Comparison of ENCODE assay signal across 1 cellular context in the genomic region with DNA sequence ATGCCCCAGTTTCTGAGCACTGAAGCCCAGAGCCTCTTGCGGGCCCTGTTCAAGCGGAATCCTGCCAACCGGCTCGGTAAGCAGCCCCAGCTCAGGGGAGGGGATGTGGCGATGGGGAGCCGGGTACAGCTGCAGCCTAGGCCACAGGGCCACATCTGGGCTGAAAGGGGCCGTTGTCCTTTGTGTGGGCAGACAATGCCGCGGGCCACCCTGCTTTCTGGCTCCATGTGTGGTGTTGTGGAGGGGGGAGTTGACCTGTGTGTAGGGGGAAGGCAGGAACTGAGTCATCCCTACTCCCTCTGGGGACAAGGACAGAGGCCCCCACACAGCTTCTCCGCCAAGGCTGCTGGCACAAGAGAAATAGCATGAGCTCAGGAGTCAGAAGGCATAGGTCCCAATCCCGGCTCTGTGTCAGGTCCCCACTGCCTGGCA.
TF ChIP-seq lines count a peak whose summit lies in the region.

No MANE protein-coding gene starts in this region.

TF ChIP-seq in HEK293, 187 proteins besides CTCF, POLR2A, EP300 and RAD21 (continued from another document):
- TF ChIP-seq, protein P1, sequence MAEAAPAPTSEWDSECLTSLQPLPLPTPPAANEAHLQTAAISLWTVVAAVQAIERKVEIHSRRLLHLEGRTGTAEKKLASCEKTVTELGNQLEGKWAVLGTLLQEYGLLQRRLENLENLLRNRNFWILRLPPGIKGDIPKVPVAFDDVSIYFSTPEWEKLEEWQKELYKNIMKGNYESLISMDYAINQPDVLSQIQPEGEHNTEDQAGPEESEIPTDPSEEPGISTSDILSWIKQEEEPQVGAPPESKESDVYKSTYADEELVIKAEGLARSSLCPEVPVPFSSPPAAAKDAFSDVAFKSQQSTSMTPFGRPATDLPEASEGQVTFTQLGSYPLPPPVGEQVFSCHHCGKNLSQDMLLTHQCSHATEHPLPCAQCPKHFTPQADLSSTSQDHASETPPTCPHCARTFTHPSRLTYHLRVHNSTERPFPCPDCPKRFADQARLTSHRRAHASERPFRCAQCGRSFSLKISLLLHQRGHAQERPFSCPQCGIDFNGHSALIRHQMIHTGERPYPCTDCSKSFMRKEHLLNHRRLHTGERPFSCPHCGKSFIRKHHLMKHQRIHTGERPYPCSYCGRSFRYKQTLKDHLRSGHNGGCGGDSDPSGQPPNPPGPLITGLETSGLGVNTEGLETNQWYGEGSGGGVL (tag by site-specific recombination; IDR thresholded peaks at IDR 0.05) = peak; percentile 17; the same call in 1 of the 2 replicates
- TF ChIP-seq EGR2 (tag by site-specific recombination; IDR thresholded peaks at IDR 0.05; ENCODE audit: low read depth) (peak; percentile 72), ZNF843 (tag by site-specific recombination; IDR thresholded peaks at IDR 0.05) (no peak), GLI2 (tag by site-specific recombination; IDR thresholded peaks at IDR 0.05; ENCODE audit: borderline replicate concordance, low read depth) (no peak), ZNF600 (tag by site-specific recombination; IDR thresholded peaks at IDR 0.05) (no peak), AEBP2 (tag by site-specific recombination; IDR thresholded peaks at IDR 0.05; ENCODE audit: borderline replicate concordance) (no peak), ZNF521 (tag by site-specific recombination; IDR thresholded peaks at IDR 0.05) (no peak), ZNF37A (tag by site-specific recombination; IDR thresholded peaks at IDR 0.05) (no peak), ZNF362 (tag by site-specific recombination; IDR thresholded peaks at IDR 0.05) (no peak), ZNF529 (tag by site-specific recombination; IDR thresholded peaks at IDR 0.05; ENCODE audit: insufficient replicate concordance) (no peak), ZNF416 (tag by site-specific recombination; IDR thresholded peaks at IDR 0.05) (no peak), WT1 (tag by site-specific recombination; IDR thresholded peaks at IDR 0.05) (no peak), ZFHX2 (tag by site-specific recombination; conservative IDR thresholded peaks at IDR 0.05) (peak; percentile 70), ZNF341 (tag by site-specific recombination; IDR thresholded peaks at IDR 0.05; ENCODE audit: low read depth) (no peak), ZNF701 (tag by site-specific recombination; IDR thresholded peaks at IDR 0.05) (no peak)
